9 cellular contexts compared by ENCODE assay signal in genomic region chr15:69713726-69714559, GRCh38.
A peak's percentile ranks its signal among the peaks of the same experiment; 100 is the strongest.
DNase-seq lines count a peak whose midpoint lies in the region; ATAC-seq and TF ChIP-seq lines count a peak whose summit lies in the region.
"Had no signal": no experiment of that assay in that cellular context is flagged by ENCODE, and none has a peak within 500 bp of the region (broad histone marks: within the 10 kb centered on the region; RNA-seq: fewer than 3 reads in every experiment).

No MANE protein-coding gene starts in this region.

- no peak for TF ChIP-seq POLR2A in lower leg skin (IDR thresholded peaks at IDR 0.05)

- TF ChIP-seq CTCF in lower leg skin (IDR thresholded peaks at IDR 0.05) (no peak), left ventricle myocardium inferior (IDR thresholded peaks at IDR 0.05; ENCODE audit: borderline replicate concordance) (no peak)

- H3K4me3 Mint-ChIP-seq in activated T-cell treated with anti-CD3 and anti-CD28 coated beads, Interleukin-2, amount 50 U/mL, for 4 hours = peak overlapping the region; percentile 30

- H3K9me3 ChIP-seq in left ventricle myocardium inferior (replicated peaks) = peaks cover 4% of the 10 kb centered on the region

- peak; percentile 62 for ATAC-seq in GM19468 (IDR thresholded peaks at IDR 0.05; ENCODE audit: extremely low read depth, unreplicated experiment)
- ATAC-seq in HG03558 (IDR thresholded peaks at IDR 0.05; ENCODE audit: extremely low read depth, unreplicated experiment) = peak; percentile 77
- ATAC-seq in activated T-cell treated with anti-CD3 and anti-CD28 coated beads, Interleukin-2, amount 50 U/mL, for 4 hours = peak; percentile 91 to 96

- whole genome bisulfite sequencing in lower leg skin, 2 donors = 80 to 84% methylated on average over 9 of the region's 9 CpGs

- intact Hi-C loops in lower leg skin (cut with DNase I; ENCODE audit: low total_unique reads) (no loop called here), left ventricle myocardium inferior (cut with micrococcal nuclease) (no loop called here)

- H3K4me3 ChIP-seq in lower leg skin (ENCODE audit: low read depth, poor library complexity, severe bottlenecking) (no peak overlapping the region), left ventricle myocardium inferior (no peak overlapping the region)
- H3K4me3 ChIP-seq: lung, SK-N-MC had no signal

- H3K36me3 Mint-ChIP-seq in activated T-cell treated with anti-CD3 and anti-CD28 coated beads, Interleukin-2, amount 50 U/mL, for 4 hours (ENCODE audit: insufficient read depth) = peaks cover 2% of the 10 kb centered on the region

- no peaks in the 10 kb centered on the region for H3K36me3 ChIP-seq in left ventricle myocardium inferior

- H3K4me1 Mint-ChIP-seq in activated T-cell treated with anti-CD3 and anti-CD28 coated beads, Interleukin-2, amount 50 U/mL, for 4 hours (ENCODE audit: low read depth) = peaks cover 57% of the 10 kb centered on the region

- peaks cover 5% of the 10 kb centered on the region for H3K9me3 Mint-ChIP-seq in activated T-cell treated with anti-CD3 and anti-CD28 coated beads, Interleukin-2, amount 50 U/mL, for 4 hours

- H3K27me3 Mint-ChIP-seq in activated T-cell treated with anti-CD3 and anti-CD28 coated beads, Interleukin-2, amount 50 U/mL, for 4 hours (ENCODE audit: low read depth) = no peaks in the 10 kb centered on the region

- H3K4me1 ChIP-seq in left ventricle myocardium inferior = no peaks in the 10 kb centered on the region

- DNase-seq in activated T-cell treated with anti-CD3 and anti-CD28 coated beads, Interleukin-2, amount 50 U/mL, for 4 hours = peak; percentile 60
- DNase-seq in stimulated activated CD4-positive, alpha-beta T cell treated with anti-CD3 and anti-CD28 coated beads, Interleukin-4, amount 100 ng/mL, for 48 hours (ENCODE audit: low read depth in 2 of 2) = peak; percentile 47 to 64
- DNase-seq in lower leg skin (ENCODE audit: low spot score in 2 of 2) (no peak), NCI-H2081 treated with DMSO at 0.1 percent for 48 hours (lab: John Stamatoyannopoulos, UW) (no peak), left ventricle myocardium inferior (no peak)

- H3K27me3 ChIP-seq in left ventricle myocardium inferior (ENCODE audit: low read depth) = peaks cover 86% of the 10 kb centered on the region

- H3K27ac ChIP-seq in left ventricle myocardium inferior (replicated peaks) = no peak overlapping the region
- H3K27ac ChIP-seq: SK-N-MC had no signal

Comparison
In these comparisons a context has a peak if more than half of its experiments do, and no peak if none do; other contexts are left out.
1. DNase-seq: peak in activated T-cell treated with anti-CD3 and anti-CD28 coated beads, Interleukin-2, amount 50 U/mL, for 4 hours (single experiment) and stimulated activated CD4-positive, alpha-beta T cell treated with anti-CD3 and anti-CD28 coated beads, Interleukin-4, amount 100 ng/mL, for 48 hours (2 of 2); none in lower leg skin (0 of 2), NCI-H2081 treated with DMSO at 0.1 percent for 48 hours (single experiment) and left ventricle myocardium inferior (single experiment).
2. Peak in every context shown above with its lines, with median percentiles within 50 percentile points of each other: ATAC-seq.